ENCODE assay signal across 12 cellular contexts in the genomic region with DNA sequence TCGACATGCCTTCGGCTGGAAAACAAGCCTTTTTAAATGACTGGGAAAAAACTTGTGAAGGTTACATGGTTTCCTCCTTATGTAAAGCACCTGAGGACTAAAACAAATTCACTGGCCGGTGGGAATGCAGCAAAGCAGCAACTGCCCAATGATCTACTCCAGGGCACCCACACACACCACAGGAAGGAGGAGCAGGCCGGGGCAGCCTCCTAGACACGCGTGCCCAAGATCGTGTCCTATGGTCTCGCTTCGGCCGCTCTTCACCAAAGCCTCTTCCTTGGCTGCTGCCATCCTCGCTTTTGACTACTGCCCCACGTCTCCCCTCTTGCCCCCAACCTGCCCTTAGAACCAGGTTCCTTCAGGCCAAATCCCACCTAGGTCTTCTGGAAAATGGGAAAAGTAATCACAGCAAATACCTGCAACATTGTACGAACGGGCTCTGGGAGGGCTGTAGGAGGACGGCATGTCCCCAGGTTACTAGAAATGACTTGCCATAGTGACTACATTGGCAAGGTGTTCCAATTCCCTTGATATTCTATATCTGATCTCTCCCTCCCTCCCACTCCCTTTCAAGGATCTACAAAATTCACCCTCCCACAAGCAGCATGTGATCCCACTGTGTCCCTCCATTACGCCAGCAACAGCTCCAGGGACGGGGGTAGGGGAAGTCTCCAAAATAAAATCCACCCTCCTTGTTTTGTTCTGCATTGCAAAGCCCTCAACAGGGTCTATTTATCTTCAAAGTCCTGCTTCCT.
A peak's percentile ranks its signal among the peaks of the same experiment; 100 is the strongest.
DNase-seq lines count a peak whose midpoint lies in the region; ATAC-seq and TF ChIP-seq lines count a peak whose summit lies in the region.
"Had no signal": no experiment of that assay in that cellular context is flagged by ENCODE, and none has a peak within 500 bp of the region (broad histone marks: within the 10 kb centered on the region; RNA-seq: fewer than 3 reads in every experiment).

No MANE protein-coding gene starts in this region.

- TF ChIP-seq CTCF in cardiac muscle cell (IDR thresholded peaks at IDR 0.05; ENCODE audit: low read depth, low read length): no peak
- TF ChIP-seq CTCF in nephron (IDR thresholded peaks at IDR 0.05; ENCODE audit: unreplicated experiment in 3 of 3): no peak
- TF ChIP-seq CTCF in upper lobe of right lung (IDR thresholded peaks at IDR 0.05): no peak

- no peaks in the 10 kb centered on the region for H3K27me3 ChIP-seq in cardiac muscle cell
- no peaks in the 10 kb centered on the region for H3K27me3 ChIP-seq in upper lobe of right lung

- peaks cover 96% of the 10 kb centered on the region for H3K4me1 ChIP-seq in cardiac muscle cell (ENCODE audit: low read depth)
- H3K4me1 ChIP-seq in upper lobe of right lung: peaks cover 69% of the 10 kb centered on the region

- H3K9me3 Mint-ChIP-seq in nephron: no peaks in the 10 kb centered on the region
- H3K9me3 Mint-ChIP-seq: activated CD4-positive, alpha-beta memory T cell treated with anti-CD3 and anti-CD28 coated beads, Interleukin-2, amount 10 ng/mL, durations not matched to agents 7 days and 5 days had no signal

- DNase-seq in cardiac muscle cell (ENCODE audit: low read depth in 1 of 2, low spot score in 1 of 2) (no peak), Right ventricle myocardium inferior (ENCODE audit: missing footprints) (no peak), upper lobe of right lung (no peak)
- DNase-seq: activated CD4-positive, alpha-beta memory T cell treated with anti-CD3 and anti-CD28 coated beads, Interleukin-2, amount 10 ng/mL, durations not matched to agents 7 days and 5 days; islet precursor cell had no signal

- H3K36me3 ChIP-seq in cardiac muscle cell (peaks cover 5% of the 10 kb centered on the region), upper lobe of right lung (peaks cover 4% of the 10 kb centered on the region)

- peak overlapping the region; percentile 90 to 99 (median 95) for H3K27ac Mint-ChIP-seq in nephron

- H3K9me3 ChIP-seq in cardiac muscle cell (ENCODE audit: low read depth) (no peaks in the 10 kb centered on the region), upper lobe of right lung (no peaks in the 10 kb centered on the region)

- peaks cover 89% of the 10 kb centered on the region for H3K4me1 Mint-ChIP-seq in nephron

- H3K27me3 Mint-ChIP-seq in nephron (ENCODE audit: low read depth): no peaks in the 10 kb centered on the region

- intact Hi-C loops in Right ventricle myocardium inferior (cut with DNase I): loop anchor here (10.0 kb wide), 1 partner anchor 332 kb away; no protein-coding TSS in a partner anchor
- intact Hi-C loops in upper lobe of right lung (cut with DNase I): no loop called here

- H3K4me3 ChIP-seq in cardiac muscle cell (no peak overlapping the region), upper lobe of right lung (no peak overlapping the region)

- H3K36me3 Mint-ChIP-seq in nephron (ENCODE audit: low read depth): peaks cover 15% of the 10 kb centered on the region

- ATAC-seq in Right ventricle myocardium inferior (no peak), upper lobe of right lung (no peak), GM18907 (IDR thresholded peaks at IDR 0.05; ENCODE audit: unreplicated experiment) (no peak), GM19455 (IDR thresholded peaks at IDR 0.05; ENCODE audit: unreplicated experiment) (no peak), HG03280 (IDR thresholded peaks at IDR 0.05; ENCODE audit: unreplicated experiment) (no peak)
- ATAC-seq: HCT116 had no signal

- H3K27ac ChIP-seq in cardiac muscle cell (peak overlapping the region; percentile 100), cingulate gyrus (ENCODE audit: low read depth, low read length) (peak overlapping the region; percentile 91), upper lobe of right lung (peak overlapping the region; percentile 77)
- H3K27ac ChIP-seq: KMS-11 had no signal

- H3K4me3 Mint-ChIP-seq in nephron: no peak overlapping the region
- H3K4me3 Mint-ChIP-seq: activated CD4-positive, alpha-beta memory T cell treated with anti-CD3 and anti-CD28 coated beads, Interleukin-2, amount 10 ng/mL, durations not matched to agents 7 days and 5 days had no signal
